ENCODE assay signal across 1 cellular context in genomic region chr1:217153361-217153760, GRCh38.
TF ChIP-seq lines count a peak whose summit lies in the region.

No MANE protein-coding gene starts in this region.

TF ChIP-seq in SK-N-SH treated with all-trans-retinoic acid at 6 μM for 48 hours, 23 proteins besides CTCF, POLR2A, EP300 and RAD21 (continued from another document):
- TF ChIP-seq POU6F1 (CRISPR knock-in tag; IDR thresholded peaks at IDR 0.05; ENCODE audit: borderline replicate concordance, low read depth) = no peak
- TF ChIP-seq ESRRG (CRISPR knock-in tag; IDR thresholded peaks at IDR 0.05) = no peak
- TF ChIP-seq TSHZ2 (CRISPR knock-in tag; IDR thresholded peaks at IDR 0.05) = no peak
- TF ChIP-seq TOX (CRISPR knock-in tag; IDR thresholded peaks at IDR 0.05; ENCODE audit: borderline replicate concordance) = no peak
- TF ChIP-seq PPARA (CRISPR knock-in tag; IDR thresholded peaks at IDR 0.05; ENCODE audit: borderline replicate concordance) = no peak
- TF ChIP-seq ZFP30 (CRISPR knock-in tag; IDR thresholded peaks at IDR 0.05) = no peak
- no peak for TF ChIP-seq RARB (CRISPR knock-in tag; IDR thresholded peaks at IDR 0.05)
- no peak for TF ChIP-seq ZNF8 (CRISPR knock-in tag; IDR thresholded peaks at IDR 0.05)
- TF ChIP-seq BACH2 (CRISPR knock-in tag; IDR thresholded peaks at IDR 0.05; ENCODE audit: borderline replicate concordance) = no peak
